ENCODE assay signal across 1 cellular context in genomic region chr3:196739671-196740475, GRCh38.
TF ChIP-seq lines count a peak whose summit lies in the region.

TSS of gene PAK2 (plus strand) at chr3:196739857. CDS start at chr3:196782647, 42,790 bp downstream.

TF ChIP-seq in GM12878, 131 proteins besides CTCF, POLR2A, EP300 and RAD21 (continued from another document and continues in another):
- TF ChIP-seq PRDM15 (CRISPR knock-in tag; IDR thresholded peaks at IDR 0.05) (no peak), NBN (IDR thresholded peaks at IDR 0.05) (no peak), CREM (IDR thresholded peaks at IDR 0.05; ENCODE audit: low read depth) (0 out of 2 replicates have a peak, but pooled peaks have one; percentile 24), RB1 (IDR thresholded peaks at IDR 0.05; ENCODE audit: borderline replicate concordance) (no peak; the same call in 1 of the 2 replicates), IRF5 (IDR thresholded peaks at IDR 0.05; ENCODE audit: borderline replicate concordance) (no peak), SMARCA5 (IDR thresholded peaks at IDR 0.05) (no peak), E2F4 (IDR thresholded peaks at IDR 0.05; ENCODE audit: low read depth, low read length) (no peak), ZSCAN29 (IDR thresholded peaks at IDR 0.05) (no peak), ZNF217 (IDR thresholded peaks at IDR 0.05) (no peak), YBX1 (IDR thresholded peaks at IDR 0.05) (no peak), USF1 (IDR thresholded peaks at IDR 0.05; ENCODE audit: borderline replicate concordance, extremely low read length, insufficient read depth, low read depth, low read length) (no peak), SIN3A (IDR thresholded peaks at IDR 0.05; ENCODE audit: low read depth, low read length) (no peak), GABPA (IDR thresholded peaks at IDR 0.05; ENCODE audit: low read depth) (no peak), BCLAF1 (IDR thresholded peaks at IDR 0.05) (0 out of 2 replicates have a peak, but pooled peaks have one; percentile 43), BMI1 (IDR thresholded peaks at IDR 0.05; ENCODE audit: borderline replicate concordance) (no peak), BRCA1 (IDR thresholded peaks at IDR 0.05; ENCODE audit: low read depth, low read length) (no peak), JUND (IDR thresholded peaks at IDR 0.05; ENCODE audit: low read depth, low read length) (no peak), PBX3 (IDR thresholded peaks at IDR 0.05; ENCODE audit: insufficient replicate concordance, low read depth, low read length) (no peak), ZBTB33 (IDR thresholded peaks at IDR 0.05) (no peak), TAF1 (IDR thresholded peaks at IDR 0.05; ENCODE audit: borderline replicate concordance, low read depth, low read length) (0 out of 2 replicates have a peak, but pooled peaks have one; percentile 44), CUX1 (IDR thresholded peaks at IDR 0.05; ENCODE audit: insufficient replicate concordance, low read depth, low read length) (no peak), MYC (IDR thresholded peaks at IDR 0.05; ENCODE audit: insufficient read depth, insufficient read length, insufficient replicate concordance, low read length, severe bottlenecking) (no peak), ZBTB4 (CRISPR knock-in tag; IDR thresholded peaks at IDR 0.05) (no peak), TCF7 (IDR thresholded peaks at IDR 0.05; ENCODE audit: borderline replicate concordance) (no peak), BHLHE40 (IDR thresholded peaks at IDR 0.05; ENCODE audit: borderline replicate concordance in 1 of 2, low read depth in 2 of 2, low read length in 1 of 2) (peak in 1 of 2 experiments; percentile 69; a peak in 1 of 4 replicates), CBFB (IDR thresholded peaks at IDR 0.05; ENCODE audit: low read depth) (no peak), NR2F1 (conservative IDR thresholded peaks at IDR 0.05) (0 out of 2 replicates have a peak, but pooled peaks have one; percentile 37), MTA3 (IDR thresholded peaks at IDR 0.05; ENCODE audit: borderline replicate concordance, low read length) (no peak), NFIC (IDR thresholded peaks at IDR 0.05; ENCODE audit: low read depth, low read length) (no peak), POLR2AphosphoS2 (IDR thresholded peaks at IDR 0.05; ENCODE audit: low read depth, low read length) (peak; percentile 55; the same call in 1 of the 2 replicates), PAX8 (IDR thresholded peaks at IDR 0.05) (no peak), TBL1XR1 (IDR thresholded peaks at IDR 0.05; ENCODE audit: low read depth, low read length) (no peak), MTA2 (IDR thresholded peaks at IDR 0.05; ENCODE audit: low read depth) (no peak), EZH2 (IDR thresholded peaks at IDR 0.05; ENCODE audit: borderline replicate concordance, control insufficient read depth, low read depth, low read length) (no peak), NR2C1 (IDR thresholded peaks at IDR 0.05) (no peak), SREBF1 (IDR thresholded peaks at IDR 0.05; ENCODE audit: low read length) (no peak)
